Comparison of ENCODE assay signal across 12 cellular contexts in the genomic region with DNA sequence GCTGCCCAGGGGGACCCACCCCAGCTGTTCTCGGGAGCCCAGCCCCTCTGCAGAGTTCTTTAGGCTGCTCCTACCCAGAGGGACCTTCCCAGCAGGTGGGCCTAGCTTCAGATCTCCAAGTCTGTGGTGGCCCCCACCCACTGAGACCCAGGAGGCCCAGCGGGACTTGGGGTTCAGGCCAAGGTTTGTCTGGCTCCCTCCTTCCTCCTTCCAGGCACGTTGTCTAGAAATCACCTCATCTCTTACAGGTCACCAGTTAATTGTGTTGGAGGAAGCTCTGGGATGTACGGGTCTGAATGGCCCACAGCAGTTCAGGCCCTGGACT. TPM values are rescaled to one million over a fixed set of nuclear protein-coding genes. Genes with fewer than 3 reads are reported as not detected.
DNase-seq lines count a peak whose midpoint lies in the region; FAIRE-seq and TF ChIP-seq lines count a peak whose summit lies in the region.
"Had no signal": no experiment of that assay in that cellular context is flagged by ENCODE, and none has a peak within 500 bp of the region (broad histone marks: within the 10 kb centered on the region; RNA-seq: fewer than 3 reads in every experiment).

No MANE protein-coding gene starts in this region.

- FAIRE-seq in H1 (lab: Jason Lieb, UNC) (no peak), GM19239 (lab: Jason Lieb, UNC) (no peak)

- H3K36me3 ChIP-seq in HEK293 (ENCODE audit: control insufficient read depth in 2 of 2, insufficient read depth in 1 of 2, low read length in 2 of 2) (no peaks in the 10 kb centered on the region), H1 (ENCODE audit: control insufficient read depth in 2 of 4, insufficient read depth in 4 of 4, low read length in 3 of 4) (no peaks in the 10 kb centered on the region)
- H3K36me3 ChIP-seq: MG63 had no signal

- DNase-seq in DMS53 (lab: John Stamatoyannopoulos, UW): peak; percentile 33
- no peak for DNase-seq in DMS53 treated with DMSO at 0.1 percent for 48 hours (lab: John Stamatoyannopoulos, UW; ENCODE audit: unreplicated experiment)
- DNase-seq in H1 (ENCODE audit: low read depth in 1 of 2, low spot score in 2 of 2): no peak
- DNase-seq in posterior vena cava (ENCODE audit: low spot score): peak; percentile 61
- DNase-seq in hippocampal formation (lab: John Stamatoyannopoulos, UW): no peak
- no peak for DNase-seq in DMS79 treated with DMSO at 0.1 percent for 48 hours (lab: John Stamatoyannopoulos, UW)
- DNase-seq in GM19239 (ENCODE audit: insufficient read length, low spot score): no peak
- DNase-seq: NCI-H1092, NCI-H2081 treated with DMSO at 0.1 percent for 48 hours had no signal

- H3K18ac ChIP-seq in H1 (ENCODE audit: extremely low read depth, low read length): no peak overlapping the region

- no peak overlapping the region for H4K91ac ChIP-seq in H1 (replicated peaks; ENCODE audit: insufficient read length, low read length)

- no peak overlapping the region for H3K27ac ChIP-seq in HEK293 (ENCODE audit: extremely low read depth, low read depth, low read length)
- no peak overlapping the region for H3K27ac ChIP-seq in H1 (ENCODE audit: low read depth, low read length)
- H3K27ac ChIP-seq: 22Rv1 had no signal

- H3K79me1 ChIP-seq in H1 (ENCODE audit: low read depth, low read length): no peaks in the 10 kb centered on the region

- no peaks in the 10 kb centered on the region for H3K9me3 ChIP-seq in HEK293 (ENCODE audit: control insufficient read depth, insufficient read depth, low read depth, low read length)
- H3K9me3 ChIP-seq in H1 (ENCODE audit: insufficient read depth in 2 of 2, low read depth in 1 of 2, low read length in 1 of 2): no peaks in the 10 kb centered on the region
- H3K9me3 ChIP-seq: MG63 had no signal

- no peak overlapping the region for H4K8ac ChIP-seq in H1 (ENCODE audit: extremely low read depth, insufficient read depth, low read length)

- H2AK5ac ChIP-seq in H1 (ENCODE audit: low read depth, low read length): no peak overlapping the region

- H4K20me1 ChIP-seq in H1 (replicated peaks in 1 of 2; ENCODE audit: control insufficient read depth in 1 of 2, insufficient read depth in 2 of 2, low read length in 2 of 2): no peaks in the 10 kb centered on the region

- H3K4me1 ChIP-seq in HEK293 (ENCODE audit: control insufficient read depth, insufficient read depth, low read length) (no peaks in the 10 kb centered on the region), H1 (replicated peaks in 1 of 4; ENCODE audit: control insufficient read depth in 3 of 4, insufficient read depth in 4 of 4, low read length in 3 of 4) (peaks cover 0 to 8% (median 4%) of the 10 kb centered on the region in 4 experiments; a peak in 3 of 7 replicates)

- POLR2A ChIA-PET in HEK293 (lab: Yijun Ruan, JAX): no interaction called here
- POLR2A ChIA-PET in H1 (lab: Charles Lee; ENCODE audit: partially characterized antibody): no interaction called here

- H3K27me3 ChIP-seq in H1 (replicated peaks in 1 of 4; ENCODE audit: control insufficient read depth in 3 of 4, extremely low read depth in 1 of 4, insufficient read depth in 3 of 4, low read length in 3 of 4): no peaks in the 10 kb centered on the region; a peak in 1 of 7 replicates
- H3K27me3 ChIP-seq: MG63 had no signal

- peak overlapping the region; percentile 48; the same call in 1 of the 2 replicates for H2BK15ac ChIP-seq in H1 (ENCODE audit: low read length)

- no peak overlapping the region; a peak in 1 of 4 replicates for H3K4me2 ChIP-seq in H1 (ENCODE audit: insufficient read depth in 1 of 2, low read depth in 2 of 2, low read length in 2 of 2)

- no peak overlapping the region for H3K23ac ChIP-seq in H1 (ENCODE audit: insufficient read length)

- CTCF ChIA-PET in HEK293 (lab: Yijun Ruan, JAX): interaction anchor here (0.6 to 1.1 kb wide), 3 partner anchors 9 to 1834 kb away, joined by 3 to 6 read pairs (median 3); no protein-coding TSS in a partner anchor
- CTCF ChIA-PET in H1 (lab: Charles Lee; ENCODE audit: partially characterized antibody): interaction anchor here (0.6 to 1.0 kb wide), 5 partner anchors 23 to 220 kb away, joined by 3 read pairs; no protein-coding TSS in a partner anchor

- H3K4me3 ChIP-seq in HEK293 (ENCODE audit: low read depth, low read length) (no peak overlapping the region), H1 (ENCODE audit: extremely low read depth in 1 of 4, insufficient read depth in 2 of 4, low read depth in 3 of 4, low read length in 4 of 4) (0 out of 8 replicates have a peak overlapping the region, but pooled peaks of 1 of the 4 experiments have one; percentile 40)
- H3K4me3 ChIP-seq: MG63 had no signal

- no peak overlapping the region; the same call in 1 of the 2 replicates for H2BK12ac ChIP-seq in H1 (ENCODE audit: low read depth, low read length)

- no peak overlapping the region for H2BK20ac ChIP-seq in H1 (ENCODE audit: low read length)

- H4K5ac ChIP-seq in H1 (ENCODE audit: insufficient read length, low read depth, low read length): no peak overlapping the region

- H3K23me2 ChIP-seq in H1 (ENCODE audit: low read depth, low read length): no peaks in the 10 kb centered on the region; the same call in 1 of the 2 replicates

- H2BK5ac ChIP-seq in H1 (ENCODE audit: low read depth, low read length): no peak overlapping the region

- TF ChIP-seq EP300 in H1 (IDR thresholded peaks at IDR 0.05; ENCODE audit: borderline replicate concordance in 1 of 2, low read depth in 2 of 2, low read length in 2 of 2): no peak

- 89% methylated on average over 4 of the region's 4 CpGs; no CpG with 5 or more reads in 1 of the 2 experiments for WGBS in H1 (ENCODE audit: extremely low coverage in 1 of 2, insufficient coverage in 1 of 2, insufficient read length in 1 of 2, insufficient replicate concordance in 2 of 2, low coverage in 1 of 2, low lambda C conversion rate in 2 of 2, missing lambda C conversion rate in 1 of 2), 2 experiments

- no peak for TF ChIP-seq RAD21 in H1 (IDR thresholded peaks at IDR 0.05 in 1 of 2, conservative IDR thresholded peaks at IDR 0.05 in 1 of 2; ENCODE audit: low read depth in 2 of 2, low read length in 2 of 2)

- H3K14ac ChIP-seq in H1 (ENCODE audit: insufficient read length): no peak overlapping the region

- H3K9ac ChIP-seq in H1 (replicated peaks in 1 of 4; ENCODE audit: extremely low read depth in 1 of 4, low read depth in 3 of 4, low read length in 3 of 4): no peak overlapping the region

- H2AFZ ChIP-seq in H1 (ENCODE audit: low read length): no peak overlapping the region

- H3K56ac ChIP-seq in H1 (replicated peaks; ENCODE audit: insufficient read length, low read depth, low read length): no peak overlapping the region

- TF ChIP-seq POLR2A in H1 (IDR thresholded peaks at IDR 0.05; ENCODE audit: control extremely low read depth in 1 of 2, low read depth in 2 of 2, low read length in 2 of 2): no peak

- H3K4ac ChIP-seq in H1 (replicated peaks; ENCODE audit: insufficient read length, low read depth, low read length): no peak overlapping the region

- H2BK120ac ChIP-seq in H1 (replicated peaks; ENCODE audit: low read depth, low read length): no peak overlapping the region

- no peaks in the 10 kb centered on the region for H3K79me2 ChIP-seq in H1 (ENCODE audit: control insufficient read depth in 1 of 2, insufficient read depth in 2 of 2, low read length in 2 of 2)

- TF ChIP-seq CTCF in HEK293 (tag by site-specific recombination; IDR thresholded peaks at IDR 0.05) (no peak), H1 (IDR thresholded peaks at IDR 0.05; ENCODE audit: control extremely low read depth in 1 of 3, insufficient read depth in 1 of 3, low read depth in 1 of 3, low read length in 3 of 3) (no peak)

- intact Hi-C loops in posterior vena cava (cut with DNase I): loop anchor here in 1 of 2 donors (2.0 kb wide), 1 partner anchor 33 kb away; no protein-coding TSS in a partner anchor

TF ChIP-seq in HEK293, 187 proteins besides CTCF, POLR2A, EP300 and RAD21 (continues in another document):
- TF ChIP-seq ZIC2 (tag by site-specific recombination; IDR thresholded peaks at IDR 0.05) (peak; percentile 48; the same call in 1 of the 2 replicates), GLIS1 (tag by site-specific recombination; IDR thresholded peaks at IDR 0.05) (peak; percentile 36; the same call in 1 of the 2 replicates)

TF ChIP-seq in H1, 55 proteins besides CTCF, POLR2A, EP300 and RAD21 (continues in another document):
- TF ChIP-seq TAF7 (optimal IDR thresholded peaks at IDR 0.05; ENCODE audit: borderline replicate concordance, low read depth, low read length): no peak

RNA-seq across cellular contexts. Expression of a gene that starts 11.4 kb away (rescaled TPM):
- 28.4 and 28.5 TPM in 2 replicates for total RNA-seq in H1 (2021; fragmentation: NEBNext Ultra II Directional; extraction: Animal tissue kit (Norgen Biotek cat#: 25700))
- polyA plus RNA-seq in H1 (2011; rRNA removed): 31.1 and 32.4 TPM in 2 replicates
- polyA plus RNA-seq in H1 (2011; cell fraction: cytosol; rRNA removed): 35.9 TPM
- polyA plus RNA-seq in H1 (2011; cell fraction: nucleus; rRNA removed): 31.2 TPM
- 25.9 to 34.1 TPM (median 27.7 TPM) in 4 replicates for polyA plus RNA-seq in H1 (2012, experiment 1 of 2)
- polyA plus RNA-seq in H1 (2012, experiment 2 of 2): 7.2 TPM
- polyA plus RNA-seq in H1 (2013, experiment 1 of 2): 21.3 TPM
- polyA plus RNA-seq in H1 (2013, experiment 2 of 2): 22.1 TPM
- 21.0 and 24.5 TPM in 2 replicates for polyA minus RNA-seq in H1 (2011; rRNA and poly(A)+ RNA removed)
- polyA minus RNA-seq in H1 (2011; cell fraction: cytosol; rRNA and poly(A)+ RNA removed): 16.9 TPM
- 11.5 TPM for polyA minus RNA-seq in H1 (2011; cell fraction: nucleus; rRNA and poly(A)+ RNA removed)
- 10 to 100 TPM; 18.7 to 20.4 TPM for total RNA-seq in posterior vena cava

RNA-seq across cellular contexts. Expression of a gene that starts 54.2 kb away (rescaled TPM):
- total RNA-seq in H1 (2021; fragmentation: NEBNext Ultra II Directional; extraction: Animal tissue kit (Norgen Biotek cat#: 25700)): 9.2 and 11.9 TPM in 2 replicates
- 6.5 and 8.6 TPM in 2 replicates for polyA plus RNA-seq in H1 (2011; rRNA removed)
- 9.6 TPM for polyA plus RNA-seq in H1 (2011; cell fraction: cytosol; rRNA removed)
- 10.0 TPM for polyA plus RNA-seq in H1 (2011; cell fraction: nucleus; rRNA removed)
- polyA plus RNA-seq in H1 (2012, experiment 1 of 2): 6.5 to 7.8 TPM (median 6.9 TPM) in 4 replicates
- 6.0 TPM for polyA plus RNA-seq in H1 (2012, experiment 2 of 2)
- polyA plus RNA-seq in H1 (2013, experiment 1 of 2): 8.7 TPM
- 9.0 TPM for polyA plus RNA-seq in H1 (2013, experiment 2 of 2)
- polyA minus RNA-seq in H1 (2011; rRNA and poly(A)+ RNA removed): 3.8 and 4.8 TPM in 2 replicates
- polyA minus RNA-seq in H1 (2011; cell fraction: cytosol; rRNA and poly(A)+ RNA removed): 4.9 TPM
- 2.1 TPM for polyA minus RNA-seq in H1 (2011; cell fraction: nucleus; rRNA and poly(A)+ RNA removed)
- 1 to 10 TPM; 4.8 to 5.2 TPM for total RNA-seq in posterior vena cava

RNA-seq across cellular contexts. Expression of a gene that starts 54.5 kb away (rescaled TPM):
- 38.0 and 43.9 TPM in 2 replicates for total RNA-seq in H1 (2021; fragmentation: NEBNext Ultra II Directional; extraction: Animal tissue kit (Norgen Biotek cat#: 25700))
- 8.0 and 15.5 TPM in 2 replicates for polyA plus RNA-seq in H1 (2011; rRNA removed)
- 10.7 TPM for polyA plus RNA-seq in H1 (2011; cell fraction: cytosol; rRNA removed)
- 28.7 TPM for polyA plus RNA-seq in H1 (2011; cell fraction: nucleus; rRNA removed)
- polyA plus RNA-seq in H1 (2012, experiment 1 of 2): 15.8 to 22.7 TPM (median 18.7 TPM) in 4 replicates
- polyA plus RNA-seq in H1 (2012, experiment 2 of 2): 5.6 TPM
- polyA plus RNA-seq in H1 (2013, experiment 1 of 2): 11.7 TPM
- 10.7 TPM for polyA plus RNA-seq in H1 (2013, experiment 2 of 2)
- 26.5 and 34.4 TPM in 2 replicates for polyA minus RNA-seq in H1 (2011; rRNA and poly(A)+ RNA removed)
- 18.4 TPM for polyA minus RNA-seq in H1 (2011; cell fraction: cytosol; rRNA and poly(A)+ RNA removed)
- polyA minus RNA-seq in H1 (2011; cell fraction: nucleus; rRNA and poly(A)+ RNA removed): 11.7 TPM
- total RNA-seq in posterior vena cava: 10 to 100 TPM; 40.1 to 57.9 TPM

Comparison
In these comparisons a context has a peak if more than half of its experiments do, and no peak if none do; other contexts are left out.
1. DNase-seq: peak in DMS53 (single experiment) and posterior vena cava (single experiment); none in DMS53 treated with DMSO at 0.1 percent for 48 hours (single experiment), H1 (0 of 2), hippocampal formation (0 of 2), DMS79 treated with DMSO at 0.1 percent for 48 hours (single experiment) and GM19239 (single experiment).